Comparison of ENCODE assay signal across 14 cellular contexts in genomic region chr15:71219646-71220045, GRCh38.
A peak's percentile ranks its signal among the peaks of the same experiment; 100 is the strongest.
DNase-seq lines count a peak whose midpoint lies in the region; ATAC-seq and TF ChIP-seq lines count a peak whose summit lies in the region.
"Had no signal": no experiment of that assay in that cellular context is flagged by ENCODE, and none has a peak within 500 bp of the region (broad histone marks: within the 10 kb centered on the region; RNA-seq: fewer than 3 reads in every experiment).

No MANE protein-coding gene starts in this region.

- H3K36me3 ChIP-seq in left lung: no peaks in the 10 kb centered on the region
- H3K36me3 ChIP-seq: vagina had no signal

- ATAC-seq in left lung (peak; percentile 82), GM18517 (IDR thresholded peaks at IDR 0.05; ENCODE audit: unreplicated experiment) (no peak), SK-N-SH treated with all-trans-retinoic acid at 6 μM for 48 hours (no peak), GM21576 (IDR thresholded peaks at IDR 0.05; ENCODE audit: unreplicated experiment) (no peak)

- intact Hi-C loops in left lung (cut with DNase I): no loop called here

- DNase-seq in AG08395 (ENCODE audit: low spot score): peak; percentile 68
- peak; percentile 15 for DNase-seq in M059J (ENCODE audit: low read depth)
- DNase-seq in epithelial cell of prostate (ENCODE audit: low read depth, low spot score): peak; percentile 77
- DNase-seq in left lung: no peak
- DNase-seq in activated T-cell treated with anti-CD3 and anti-CD28 coated beads, Interleukin-2, amount 50 U/mL, for 24 hours: no peak
- DNase-seq: AML-193; DMS53; NCI-H2227 treated with DMSO at 0.1 percent for 48 hours; stimulated activated CD4-positive, alpha-beta T cell treated with anti-CD3 and anti-CD28 coated beads, Interleukin-1b, Interleukin-23, amount 100 ng/mL, for 48 hours had no signal

- H3K27ac ChIP-seq in epithelial cell of prostate (peak overlapping the region; percentile 87), left lung (peak overlapping the region in 1 of 2 donors; percentile 37)
- H3K27ac ChIP-seq: vagina had no signal

- H3K27ac Mint-ChIP-seq in activated T-cell treated with anti-CD3 and anti-CD28 coated beads, Interleukin-2, amount 50 U/mL, for 24 hours: no peak overlapping the region
- H3K27ac Mint-ChIP-seq: progenitor cell of endocrine pancreas had no signal

- H3K36me3 Mint-ChIP-seq in activated T-cell treated with anti-CD3 and anti-CD28 coated beads, Interleukin-2, amount 50 U/mL, for 24 hours (ENCODE audit: low read depth): no peaks in the 10 kb centered on the region

- peaks cover 0 to 8% of the 10 kb centered on the region in 2 donors for H3K27me3 ChIP-seq in left lung
- H3K27me3 ChIP-seq: vagina had no signal

- peaks cover 4 to 10% of the 10 kb centered on the region in 2 donors for H3K4me1 ChIP-seq in left lung

- no peak overlapping the region for H3K4me3 Mint-ChIP-seq in activated T-cell treated with anti-CD3 and anti-CD28 coated beads, Interleukin-2, amount 50 U/mL, for 24 hours

- H3K9me3 ChIP-seq in left lung: no peaks in the 10 kb centered on the region
- H3K9me3 ChIP-seq: vagina had no signal

- no peak for TF ChIP-seq CTCF in left lung (IDR thresholded peaks at IDR 0.05)

- no peaks in the 10 kb centered on the region for H3K4me1 Mint-ChIP-seq in activated T-cell treated with anti-CD3 and anti-CD28 coated beads, Interleukin-2, amount 50 U/mL, for 24 hours (ENCODE audit: low read depth)

- no peak overlapping the region for H3K4me3 ChIP-seq in left lung
- H3K4me3 ChIP-seq: vagina had no signal

- H3K27me3 Mint-ChIP-seq in activated T-cell treated with anti-CD3 and anti-CD28 coated beads, Interleukin-2, amount 50 U/mL, for 24 hours: peaks cover 37% of the 10 kb centered on the region

- H3K9me3 Mint-ChIP-seq in activated T-cell treated with anti-CD3 and anti-CD28 coated beads, Interleukin-2, amount 50 U/mL, for 24 hours: no peaks in the 10 kb centered on the region

TF ChIP-seq in SK-N-SH treated with all-trans-retinoic acid at 6 μM for 48 hours, 23 proteins besides CTCF, POLR2A, EP300 and RAD21:
- TF ChIP-seq ZNF565 (CRISPR knock-in tag; conservative IDR thresholded peaks at IDR 0.05; ENCODE audit: low read depth): no peak
TF ChIP-seq in SK-N-SH treated with all-trans-retinoic acid at 6 μM for 48 hours: peak in this region for 0.

Comparison
In these comparisons a context has a peak if more than half of its experiments do, and no peak if none do; other contexts are left out.
1. DNase-seq: peak in AG08395 (single experiment), M059J (single experiment) and epithelial cell of prostate (single experiment); none in left lung (0 of 2) and activated T-cell treated with anti-CD3 and anti-CD28 coated beads, Interleukin-2, amount 50 U/mL, for 24 hours (single experiment).